In genomic region chr13:50484472-50485113, GRCh38 we compare ENCODE assay signal across 29 cellular contexts.
DNase-seq lines count a peak whose midpoint lies in the region; ATAC-seq, FAIRE-seq and TF ChIP-seq lines count a peak whose summit lies in the region.
"Had no signal": no experiment of that assay in that cellular context is flagged by ENCODE, and none has a peak within 500 bp of the region (broad histone marks: within the 10 kb centered on the region; RNA-seq: fewer than 3 reads in every experiment).

No MANE protein-coding gene starts in this region.

- H3K27me3 ChIP-seq in K562 (ENCODE audit: control insufficient read depth in 2 of 2, insufficient read depth in 2 of 2, low read length in 2 of 2), result no peaks in the 10 kb centered on the region
- H3K27me3 ChIP-seq: left lung, tibial artery had no signal

- H3K36me3 Mint-ChIP-seq in osteocyte (ENCODE audit: unreplicated experiment), result no peaks in the 10 kb centered on the region
- H3K36me3 Mint-ChIP-seq: CD8-positive, alpha-beta T cell; stimulated activated memory B cell treated with anti-CD40 and anti-IgM and Interleukin-4, amounts not matched to agents 10 μg/mL and 1 μg/mL and 100 μg/mL, for 72 hours had no signal

- TF ChIP-seq CTCF in K562 (IDR thresholded peaks at IDR 0.05 in 2 of 3, conservative IDR thresholded peaks at IDR 0.05 in 1 of 3; ENCODE audit: insufficient read depth in 2 of 3, low read depth in 1 of 3, low read length in 3 of 3) (no peak), osteocyte (IDR thresholded peaks at IDR 0.05) (no peak)

- H3K27ac ChIP-seq in K562 (ENCODE audit: extremely low read depth, low read depth, low read length), result peak overlapping the region; percentile 46
- H3K27ac ChIP-seq: left lung, SK-N-MC, tibial artery, WERI-Rb-1 had no signal

- H3K27me3 Mint-ChIP-seq in osteocyte (ENCODE audit: unreplicated experiment), result peaks cover 6% of the 10 kb centered on the region
- H3K27me3 Mint-ChIP-seq: effector memory CD8-positive, alpha-beta T cell; progenitor cell of endocrine pancreas; stimulated activated memory B cell treated with anti-CD40 and anti-IgM and Interleukin-4, amounts not matched to agents 10 μg/mL and 1 μg/mL and 100 μg/mL, for 72 hours had no signal

- CTCF ChIA-PET in K562 (lab: Yijun Ruan, JAX; ENCODE audit: low intra/inter-chr PET ratio), result no interaction called here

- TF ChIP-seq EP300 in K562 (IDR thresholded peaks at IDR 0.05; ENCODE audit: low read length), result no peak

- H3K4me1 ChIP-seq in K562 (replicated peaks in 1 of 2; ENCODE audit: control insufficient read depth in 2 of 2, insufficient read depth in 2 of 2, low read length in 2 of 2), result peaks cover 0 to 14% of the 10 kb centered on the region in 2 experiments; a peak in 2 of 5 replicates
- H3K4me1 ChIP-seq: left lung, tibial artery had no signal

- peaks cover 23% of the 10 kb centered on the region for H3K4me1 Mint-ChIP-seq in osteocyte (ENCODE audit: unreplicated experiment)

- in situ Hi-C loops in K562 (cut with MboI), result no loop called here

- H3K36me3 ChIP-seq in K562 (ENCODE audit: control insufficient read depth, insufficient read depth, low read length), result no peaks in the 10 kb centered on the region
- H3K36me3 ChIP-seq: left lung, tibial artery, WERI-Rb-1 had no signal

- no peak overlapping the region for H3K4me3 Mint-ChIP-seq in osteocyte (ENCODE audit: unreplicated experiment)
- H3K4me3 Mint-ChIP-seq: CD8-positive, alpha-beta T cell; effector memory CD8-positive, alpha-beta T cell; natural killer cell treated with Interleukin-12 subunit alpha and Interleukin-12 subunit beta and Interleukin-15 and Interleukin-18, amount 100 ng/mL, for 72 hours; stimulated activated memory B cell treated with anti-CD40 and anti-IgM and Interleukin-4, amounts not matched to agents 10 μg/mL and 1 μg/mL and 100 μg/mL, for 72 hours; T-helper 2 cell treated with Interferon-gamma antibody and Interleukin-4, amounts not matched to agents 5 μg/mL and 100 μg/mL, for 36 hours had no signal

- BruUV-seq in K562 (replicated peaks; lab: Mats Ljungman, UMichigan), result no TSS peak

- H3K27ac Mint-ChIP-seq in osteocyte (ENCODE audit: unreplicated experiment), result peak overlapping the region; percentile 43
- H3K27ac Mint-ChIP-seq: CD8-positive, alpha-beta T cell; effector memory CD8-positive, alpha-beta T cell; natural killer cell treated with Interleukin-12 subunit alpha and Interleukin-12 subunit beta and Interleukin-15 and Interleukin-18, amount 100 ng/mL, for 72 hours; progenitor cell of endocrine pancreas; stimulated activated memory B cell treated with anti-CD40 and anti-IgM and Interleukin-4, amounts not matched to agents 10 μg/mL and 1 μg/mL and 100 μg/mL, for 72 hours; T-helper 2 cell treated with Interferon-gamma antibody and Interleukin-4, amounts not matched to agents 5 μg/mL and 100 μg/mL, for 36 hours had no signal

- TF ChIP-seq RAD21 in K562 (CRISPR knock-in tag; conservative IDR thresholded peaks at IDR 0.05 in 1 of 2, IDR thresholded peaks at IDR 0.05 in 1 of 2), result no peak

- ATAC-seq in K562 (peak; percentile 86), HG03432 (IDR thresholded peaks at IDR 0.05; ENCODE audit: unreplicated experiment) (no peak)
- ATAC-seq: CD8-positive, alpha-beta T cell; effector memory CD8-positive, alpha-beta T cell; left lung; natural killer cell treated with Interleukin-12 subunit alpha and Interleukin-12 subunit beta and Interleukin-15 and Interleukin-18, amount 100 ng/mL, for 72 hours; stimulated activated memory B cell treated with anti-CD40 and anti-IgM and Interleukin-4, amounts not matched to agents 10 μg/mL and 1 μg/mL and 100 μg/mL, for 72 hours had no signal

- peak; percentile 88 for FAIRE-seq in K562 (lab: Jason Lieb, UNC)
- FAIRE-seq: GM18507, RCC 7860 had no signal

- peak overlapping the region; percentile 10 to 17; a peak in 2 of 4 replicates for H3K9ac ChIP-seq in K562 (ENCODE audit: insufficient read depth in 1 of 2, low read depth in 2 of 2, low read length in 2 of 2)

- no peaks in the 10 kb centered on the region for H3K9me1 ChIP-seq in K562 (ENCODE audit: control insufficient read depth, insufficient read depth, low read length)

- H3K4me3 ChIP-seq in K562, result no peak overlapping the region
- H3K4me3 ChIP-seq: left lung, SK-N-MC, skin epidermis, tibial artery had no signal

- H3K4me2 ChIP-seq in K562 (ENCODE audit: insufficient read depth, low read length), result peak overlapping the region; percentile 61

- no peak for TF ChIP-seq POLR2A in K562 (conservative IDR thresholded peaks at IDR 0.05)

- H3K9me3 Mint-ChIP-seq in osteocyte (ENCODE audit: unreplicated experiment), result no peaks in the 10 kb centered on the region
- H3K9me3 Mint-ChIP-seq: CD8-positive, alpha-beta T cell; effector memory CD8-positive, alpha-beta T cell; natural killer cell treated with Interleukin-12 subunit alpha and Interleukin-12 subunit beta and Interleukin-15 and Interleukin-18, amount 100 ng/mL, for 72 hours; stimulated activated memory B cell treated with anti-CD40 and anti-IgM and Interleukin-4, amounts not matched to agents 10 μg/mL and 1 μg/mL and 100 μg/mL, for 72 hours; T-helper 2 cell treated with Interferon-gamma antibody and Interleukin-4, amounts not matched to agents 5 μg/mL and 100 μg/mL, for 36 hours had no signal

- POLR2A ChIA-PET in K562 (lab: Yijun Ruan, JAX), result no interaction called here

- peak overlapping the region; percentile 91 for H2AFZ ChIP-seq in K562 (ENCODE audit: low read depth, low read length)

- WGBS in K562 (ENCODE audit: insufficient coverage, low coverage, missing lambda C conversion rate), result 13% methylated on average over 12 of the region's 12 CpGs

- H3K79me2 ChIP-seq in K562 (ENCODE audit: control insufficient read depth, insufficient read depth, low read length), result no peaks in the 10 kb centered on the region

- DNase-seq in Ammon's horn (ENCODE audit: low spot score) (peak; percentile 63), K562 (ENCODE audit: extremely low read depth in 1 of 4, low spot score in 3 of 4) (peak in 1 of 4 experiments; percentile 36), globus pallidus (ENCODE audit: low spot score) (peak; percentile 79), osteocyte (ENCODE audit: extremely low spot score, unreplicated experiment) (no peak), NCI-H146 (lab: John Stamatoyannopoulos, UW) (no peak), NCI-H524 treated with DMSO at 0.1 percent for 48 hours (lab: John Stamatoyannopoulos, UW) (no peak)
- DNase-seq in activated CD4-positive, alpha-beta T cell treated with anti-CD3 and anti-CD28 coated beads, Interleukin-2, amount 50 U/mL, for 1 hour, result no peak
- DNase-seq: 8988T; activated CD4-positive, alpha-beta T cell treated with anti-CD3 and anti-CD28 coated beads, Interleukin-2, amount 50 U/mL, for 48 hours; activated effector memory CD4-positive, alpha-beta T cell treated with anti-CD3 and anti-CD28 coated beads, Interleukin-2, amount 50 U/mL, for 16 hours; CD8-positive, alpha-beta T cell; DMS153; effector memory CD8-positive, alpha-beta T cell; glutamatergic neuron; left lung; NCI-H1092; NCI-H1930; NK-92 treated with Interleukin-12 subunit alpha and Interleukin-12 subunit beta, amount 100 ng/mL, for 24 hours; tibial artery; WERI-Rb-1 had no signal

- no peaks in the 10 kb centered on the region for H3K9me3 ChIP-seq in K562 (replicated peaks; ENCODE audit: control insufficient read depth, insufficient read depth, low read depth, low read length)
- H3K9me3 ChIP-seq: left lung, tibial artery had no signal

- intact Hi-C loops in K562 (cut with micrococcal nuclease), result no loop called here

- no peaks in the 10 kb centered on the region for H4K20me1 ChIP-seq in K562 (replicated peaks; ENCODE audit: control insufficient read depth, insufficient read depth, low read length)

TF ChIP-seq in K562, 482 proteins besides CTCF, POLR2A, EP300 and RAD21 (continues in another document):
- TF ChIP-seq NUFIP1 (IDR thresholded peaks at IDR 0.05; ENCODE audit: partially characterized antibody) (no peak), XRCC4 (IDR thresholded peaks at IDR 0.05; ENCODE audit: extremely low read depth, insufficient read depth, insufficient read length) (no peak), NFRKB (IDR thresholded peaks at IDR 0.05; ENCODE audit: low read depth) (0 out of 2 replicates have a peak, but pooled peaks have one; percentile 49), FOXK2 (conservative IDR thresholded peaks at IDR 0.05 in 1 of 2, IDR thresholded peaks at IDR 0.05 in 1 of 2; ENCODE audit: low read depth in 2 of 2) (0 out of 4 replicates have a peak, but pooled peaks of 1 of the 2 experiments have one; percentile 22), ZNF384 (IDR thresholded peaks at IDR 0.05; ENCODE audit: low read depth, low read length) (no peak), ILF3 (IDR thresholded peaks at IDR 0.05; ENCODE audit: borderline replicate concordance) (no peak)
- TF ChIP-seq, protein P1, sequence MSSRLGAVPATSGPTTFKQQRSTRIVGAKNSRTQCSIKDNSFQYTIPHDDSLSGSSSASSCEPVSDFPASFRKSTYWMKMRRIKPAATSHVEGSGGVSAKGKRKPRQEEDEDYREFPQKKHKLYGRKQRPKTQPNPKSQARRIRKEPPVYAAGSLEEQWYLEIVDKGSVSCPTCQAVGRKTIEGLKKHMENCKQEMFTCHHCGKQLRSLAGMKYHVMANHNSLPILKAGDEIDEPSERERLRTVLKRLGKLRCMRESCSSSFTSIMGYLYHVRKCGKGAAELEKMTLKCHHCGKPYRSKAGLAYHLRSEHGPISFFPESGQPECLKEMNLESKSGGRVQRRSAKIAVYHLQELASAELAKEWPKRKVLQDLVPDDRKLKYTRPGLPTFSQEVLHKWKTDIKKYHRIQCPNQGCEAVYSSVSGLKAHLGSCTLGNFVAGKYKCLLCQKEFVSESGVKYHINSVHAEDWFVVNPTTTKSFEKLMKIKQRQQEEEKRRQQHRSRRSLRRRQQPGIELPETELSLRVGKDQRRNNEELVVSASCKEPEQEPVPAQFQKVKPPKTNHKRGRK (tag; IDR thresholded peaks at IDR 0.05), result no peak
- TF ChIP-seq, protein P2, sequence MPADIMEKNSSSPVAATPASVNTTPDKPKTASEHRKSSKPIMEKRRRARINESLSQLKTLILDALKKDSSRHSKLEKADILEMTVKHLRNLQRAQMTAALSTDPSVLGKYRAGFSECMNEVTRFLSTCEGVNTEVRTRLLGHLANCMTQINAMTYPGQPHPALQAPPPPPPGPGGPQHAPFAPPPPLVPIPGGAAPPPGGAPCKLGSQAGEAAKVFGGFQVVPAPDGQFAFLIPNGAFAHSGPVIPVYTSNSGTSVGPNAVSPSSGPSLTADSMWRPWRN (IDR thresholded peaks at IDR 0.05; ENCODE audit: low read depth), result no peak

Comparison
In these comparisons a context has a peak if more than half of its experiments do, and no peak if none do; other contexts are left out.
1. DNase-seq: peak in Ammon's horn (single experiment) and globus pallidus (single experiment); none in osteocyte (single experiment), activated CD4-positive, alpha-beta T cell treated with anti-CD3 and anti-CD28 coated beads, Interleukin-2, amount 50 U/mL, for 1 hour (single experiment), NCI-H146 (single experiment) and NCI-H524 treated with DMSO at 0.1 percent for 48 hours (single experiment).